20 cellular contexts compared by ENCODE assay signal in genomic region chr2:52383541-52383940, GRCh38.
"Had no signal": no experiment of that assay in that cellular context is flagged by ENCODE, and none has a peak within 500 bp of the region (broad histone marks: within the 10 kb centered on the region; RNA-seq: fewer than 3 reads in every experiment).

No MANE protein-coding gene starts in this region.

- H3K27me3 ChIP-seq: foreskin keratinocyte, heart right ventricle, ovary, right atrium auricular region, stomach, transverse colon had no signal

- H3K27ac Mint-ChIP-seq: mesothelial cell of epicardium, natural killer cell had no signal

- H3K27ac ChIP-seq: foreskin keratinocyte, heart right ventricle, ovary, right atrium auricular region, stomach, thoracic aorta, transverse colon had no signal

- ATAC-seq: foreskin keratinocyte, heart right ventricle, left lobe of liver, natural killer cell had no signal

- H3K9me3 Mint-ChIP-seq: mesothelial cell of epicardium, neural crest cell had no signal

- H3K4me1 ChIP-seq: foreskin keratinocyte, heart right ventricle, right atrium auricular region, stomach, transverse colon had no signal

- DNase-seq: dermis blood vessel endothelial cell; foreskin keratinocyte; heart right ventricle; hypothalamus; islet precursor cell; mammary epithelial cell; natural killer cell; nucleus accumbens; ovary; small intestine; stimulated activated CD4-positive, alpha-beta T cell treated with anti-CD3 and anti-CD28 coated beads, Interleukin-12 subunit alpha, Interleukin-12 subunit beta, amount 100 ng/mL, for 4 hours; stimulated activated naive CD4-positive, alpha-beta T cell; stomach; substantia nigra; transverse colon had no signal

- H3K4me1 Mint-ChIP-seq: mesothelial cell of epicardium, natural killer cell, neural crest cell had no signal

- H3K4me3 ChIP-seq: heart right ventricle, ovary, right atrium auricular region, stomach, thoracic aorta, transverse colon had no signal

- H3K36me3 Mint-ChIP-seq: mesothelial cell of epicardium, natural killer cell had no signal

- H3K9me3 ChIP-seq: heart right ventricle, ovary, right atrium auricular region, stomach, thoracic aorta, transverse colon had no signal

- H3K4me3 Mint-ChIP-seq: mesothelial cell of epicardium, natural killer cell, neural crest cell had no signal

- H3K36me3 ChIP-seq: heart right ventricle, ovary, right atrium auricular region, stomach, thoracic aorta, transverse colon had no signal
